ENCODE assay signal across 8 cellular contexts in the genomic region with DNA sequence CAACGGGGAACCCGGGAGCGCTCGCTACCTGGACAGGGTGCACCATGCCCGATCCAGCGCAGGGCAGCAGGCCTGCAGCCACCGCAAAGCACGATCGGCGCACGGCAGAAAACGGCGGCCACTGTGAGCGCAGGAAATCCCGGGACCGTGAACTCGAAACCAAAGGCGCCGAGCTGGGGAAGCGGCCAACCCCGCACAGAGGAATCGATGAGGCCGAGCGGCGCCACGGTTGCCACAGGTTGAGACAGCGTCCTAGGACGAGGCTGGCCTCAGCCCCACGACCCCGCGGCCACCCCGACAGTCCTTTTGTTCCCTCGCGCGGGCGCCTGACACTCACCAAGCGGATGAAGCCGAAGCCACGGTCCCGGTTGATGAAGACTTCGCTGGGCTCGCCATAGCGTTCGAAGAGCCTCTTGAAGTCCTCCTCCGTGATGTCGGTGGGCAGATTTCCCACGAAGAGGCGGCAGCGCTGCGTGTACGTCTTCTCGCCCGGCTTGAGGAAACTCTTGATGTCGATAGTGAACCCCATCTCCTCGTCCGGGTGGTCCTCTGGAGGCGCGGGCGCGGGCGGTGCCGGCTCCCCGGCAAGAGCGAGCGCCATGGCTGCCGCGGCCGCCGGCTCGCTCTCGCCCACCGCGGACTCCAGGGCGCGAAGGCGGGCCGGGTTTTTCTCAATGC.
DNase-seq lines count a peak whose midpoint lies in the region; ATAC-seq and FAIRE-seq lines count a peak whose summit lies in the region.

No MANE protein-coding gene starts in this region.

- DNase-seq in GM18507 (ENCODE audit: extremely low spot score, insufficient read length, low read depth) (peak; percentile 5), NCI-H526 treated with DMSO at 0.1 percent for 48 hours (lab: John Stamatoyannopoulos, UW) (peak; percentile 43), activated T-cell treated with anti-CD3 and anti-CD28 coated beads for 48 hours (ENCODE audit: low read depth) (peak; percentile 45), epithelial cell of prostate (ENCODE audit: low read depth, low spot score) (no peak), DMS79 treated with DMSO at 0.1 percent for 48 hours (lab: John Stamatoyannopoulos, UW) (no peak)
- DNase-seq in stimulated activated CD8-positive, alpha-beta memory T cell treated with anti-CD3 and anti-CD28 coated beads, Interleukin-4, amount 100 ng/mL, for 48 hours, result peak; percentile 69

- peak; percentile 59 for FAIRE-seq in GM18507 (lab: Jason Lieb, UNC)

- no peaks in the 10 kb centered on the region for H3K27me3 ChIP-seq in mucosa of rectum (ENCODE audit: control insufficient read depth in 2 of 2, insufficient read depth in 2 of 2, low read length in 2 of 2)

- no peaks in the 10 kb centered on the region for H3K9me3 ChIP-seq in mucosa of rectum (ENCODE audit: control insufficient read depth in 2 of 2, low read length in 2 of 2)

- peak overlapping the region; percentile 91 to 95 for H3K9ac ChIP-seq in mucosa of rectum (ENCODE audit: low read depth in 1 of 2, low read length in 2 of 2)

- peaks cover 0 to 2% of the 10 kb centered on the region in 2 donors for H3K4me1 ChIP-seq in mucosa of rectum (ENCODE audit: control insufficient read depth in 2 of 2, insufficient read depth in 2 of 2, low read length in 2 of 2)

- no peaks in the 10 kb centered on the region for H3K36me3 ChIP-seq in mucosa of rectum (ENCODE audit: control insufficient read depth in 2 of 2, insufficient read depth in 2 of 2, low read length in 2 of 2)

- H3K4me3 ChIP-seq in mucosa of rectum (ENCODE audit: low read length in 2 of 2), result peak overlapping the region; percentile 88 to 97

- ATAC-seq in HG02840 (IDR thresholded peaks at IDR 0.05; ENCODE audit: low FRiP score, unreplicated experiment), result peak; percentile 46

- H3K27ac ChIP-seq in epithelial cell of prostate (peak overlapping the region; percentile 73), mucosa of rectum (ENCODE audit: low read depth in 2 of 2, low read length in 2 of 2) (peak overlapping the region; percentile 86 to 93)

Comparison
In these comparisons a context has a peak if more than half of its experiments do, and no peak if none do; other contexts are left out.
1. DNase-seq: peak in GM18507 (single experiment), NCI-H526 treated with DMSO at 0.1 percent for 48 hours (single experiment), activated T-cell treated with anti-CD3 and anti-CD28 coated beads for 48 hours (single experiment) and stimulated activated CD8-positive, alpha-beta memory T cell treated with anti-CD3 and anti-CD28 coated beads, Interleukin-4, amount 100 ng/mL, for 48 hours (single experiment); none in epithelial cell of prostate (single experiment) and DMS79 treated with DMSO at 0.1 percent for 48 hours (single experiment).